ENCODE assay signal across 16 cellular contexts in genomic region chr13:100495455-100495854, GRCh38.
"Had no signal": no experiment of that assay in that cellular context is flagged by ENCODE, and none has a peak within 500 bp of the region (broad histone marks: within the 10 kb centered on the region; RNA-seq: fewer than 3 reads in every experiment).

No MANE protein-coding gene starts in this region.

- ATAC-seq: activated CD4-positive, CD25-positive, alpha-beta regulatory T cell treated with anti-CD3 and anti-CD28 coated beads, Interleukin-2, amount 50 U/mL, for 24 hours; activated CD8-positive, alpha-beta memory T cell treated with anti-CD3 and anti-CD28 coated beads, Interleukin-2, amount 10 ng/mL, durations not matched to agents 7 days and 5 days; activated naive CD8-positive, alpha-beta T cell treated with anti-CD3 and anti-CD28 coated beads, Interleukin-2, amount 50 U/mL, for 24 hours; effector memory CD8-positive, alpha-beta T cell; foreskin keratinocyte; naive thymus-derived CD4-positive, alpha-beta T cell; sciatic nerve had no signal

- DNase-seq: activated CD8-positive, alpha-beta memory T cell treated with anti-CD3 and anti-CD28 coated beads, Interleukin-2, amount 10 ng/mL, durations not matched to agents 7 days and 5 days; activated naive CD4-positive, alpha-beta T cell treated with anti-CD3 and anti-CD28 coated beads for 36 hours; activated naive CD8-positive, alpha-beta T cell treated with anti-CD3 and anti-CD28 coated beads, Interleukin-2, amount 50 U/mL, for 24 hours; activated T-cell treated with anti-CD3 and anti-CD28 coated beads, Interleukin-2, amount 50 U/mL, for 1 hour; aorta; effector memory CD8-positive, alpha-beta T cell; foreskin keratinocyte; glutamatergic neuron; hypothalamus; kidney; left ventricle myocardium inferior; naive thymus-derived CD4-positive, alpha-beta T cell; ovary; spleen had no signal
